ENCODE assay signal across 10 cellular contexts in genomic region chr14:86961106-86961716, GRCh38.
DNase-seq lines count a peak whose midpoint lies in the region; ATAC-seq and TF ChIP-seq lines count a peak whose summit lies in the region.
"Had no signal": no experiment of that assay in that cellular context is flagged by ENCODE, and none has a peak within 500 bp of the region (broad histone marks: within the 10 kb centered on the region; RNA-seq: fewer than 3 reads in every experiment).

No MANE protein-coding gene starts in this region.

- ATAC-seq in HG02885 (IDR thresholded peaks at IDR 0.05; ENCODE audit: poor library complexity, unreplicated experiment) (peak; percentile 67), Right ventricle myocardium inferior (no peak)

- H3K27me3 Mint-ChIP-seq in nephron progenitor cell (ENCODE audit: low read depth, poor library complexity) = no peaks in the 10 kb centered on the region

- no peak overlapping the region for H3K27ac Mint-ChIP-seq in nephron progenitor cell
- H3K27ac Mint-ChIP-seq: nephron had no signal

- TF ChIP-seq CTCF in WI38 (IDR thresholded peaks at IDR 0.05; ENCODE audit: low read depth, low read length) (peak; percentile 59), nephron progenitor cell (IDR thresholded peaks at IDR 0.05) (peak; percentile 49)

- DNase-seq in NCI-H146 (lab: John Stamatoyannopoulos, UW) = peak; percentile 31
- no peak for DNase-seq in NCI-H146 treated with DMSO at 0.1 percent for 48 hours (lab: John Stamatoyannopoulos, UW; ENCODE audit: unreplicated experiment)
- DNase-seq in nephron progenitor cell = no peak
- DNase-seq in Right ventricle myocardium inferior (ENCODE audit: missing footprints) = no peak
- DNase-seq in Ammon's horn (ENCODE audit: low spot score) = no peak
- no peak for DNase-seq in activated gamma-delta T cell treated with Interleukin-2 at 50 U/mL for 16 hours
- DNase-seq: SW 1271 had no signal

- no peak overlapping the region for H3K4me3 Mint-ChIP-seq in nephron progenitor cell
- H3K4me3 Mint-ChIP-seq: nephron had no signal

- no peaks in the 10 kb centered on the region for H3K36me3 Mint-ChIP-seq in nephron progenitor cell (ENCODE audit: low read depth)

- H3K4me3 ChIP-seq in WI38 (ENCODE audit: low read depth, low read length) = no peak overlapping the region

- intact Hi-C loops in Right ventricle myocardium inferior (cut with DNase I) = no loop called here

- no peaks in the 10 kb centered on the region for H3K4me1 Mint-ChIP-seq in nephron progenitor cell

- peaks cover 39% of the 10 kb centered on the region for H3K9me3 Mint-ChIP-seq in nephron progenitor cell
